Comparison of ENCODE assay signal across 8 cellular contexts in genomic region chr4:154332681-154333421, GRCh38.
DNase-seq lines count a peak whose midpoint lies in the region; ATAC-seq, FAIRE-seq and TF ChIP-seq lines count a peak whose summit lies in the region.

No MANE protein-coding gene starts in this region.

- no peaks in the 10 kb centered on the region for H3K9me3 Mint-ChIP-seq in activated T-cell treated with anti-CD3 and anti-CD28 coated beads, Interleukin-2, amount 50 U/mL, for 24 hours
- no peaks in the 10 kb centered on the region for H3K9me3 Mint-ChIP-seq in chondrocyte (ENCODE audit: low read depth)

- H3K36me3 Mint-ChIP-seq in activated T-cell treated with anti-CD3 and anti-CD28 coated beads, Interleukin-2, amount 50 U/mL, for 24 hours (ENCODE audit: low read depth): no peaks in the 10 kb centered on the region
- no peaks in the 10 kb centered on the region for H3K36me3 Mint-ChIP-seq in chondrocyte (ENCODE audit: low read depth)

- H3K4me1 Mint-ChIP-seq in activated T-cell treated with anti-CD3 and anti-CD28 coated beads, Interleukin-2, amount 50 U/mL, for 24 hours (ENCODE audit: low read depth): peaks cover 14% of the 10 kb centered on the region
- no peaks in the 10 kb centered on the region for H3K4me1 Mint-ChIP-seq in chondrocyte (ENCODE audit: low read depth)

- TF ChIP-seq CTCF in D721Med (IDR thresholded peaks at IDR 0.05; ENCODE audit: insufficient read depth, missing control alignments) (no peak), chondrocyte (IDR thresholded peaks at IDR 0.05) (no peak)

- peaks cover 41% of the 10 kb centered on the region for H3K27me3 Mint-ChIP-seq in activated T-cell treated with anti-CD3 and anti-CD28 coated beads, Interleukin-2, amount 50 U/mL, for 24 hours
- peaks cover 23% of the 10 kb centered on the region for H3K27me3 Mint-ChIP-seq in chondrocyte (ENCODE audit: low read depth)

- DNase-seq in D721Med (ENCODE audit: insufficient read length, low spot score): peak; percentile 10
- peak; percentile 26 for DNase-seq in NCI-H1105 treated with DMSO at 0.1 percent for 48 hours (lab: John Stamatoyannopoulos, UW)
- DNase-seq in activated T-cell treated with anti-CD3 and anti-CD28 coated beads, Interleukin-2, amount 50 U/mL, for 24 hours: peak; percentile 73
- peak; percentile 37 for DNase-seq in germinal center (ENCODE audit: low spot score)
- DNase-seq in retina: peak; percentile 89
- no peak for DNase-seq in chondrocyte (ENCODE audit: low spot score)
- DNase-seq in NCI-H2171 treated with DMSO at 0.1 percent for 48 hours (lab: John Stamatoyannopoulos, UW): no peak

- FAIRE-seq in D721Med (lab: Jason Lieb, UNC): no peak

- peak; percentile 85 for ATAC-seq in GM21717 (IDR thresholded peaks at IDR 0.05; ENCODE audit: unreplicated experiment)

- H3K27ac Mint-ChIP-seq in activated T-cell treated with anti-CD3 and anti-CD28 coated beads, Interleukin-2, amount 50 U/mL, for 24 hours: no peak overlapping the region
- no peak overlapping the region for H3K27ac Mint-ChIP-seq in chondrocyte (ENCODE audit: unreplicated experiment)

- peak overlapping the region; percentile 72 for H3K4me3 Mint-ChIP-seq in activated T-cell treated with anti-CD3 and anti-CD28 coated beads, Interleukin-2, amount 50 U/mL, for 24 hours
- no peak overlapping the region for H3K4me3 Mint-ChIP-seq in chondrocyte (ENCODE audit: unreplicated experiment)

Comparison
In these comparisons a context has a peak if more than half of its experiments do, and no peak if none do; other contexts are left out.
1. DNase-seq: peak in D721Med (single experiment), NCI-H1105 treated with DMSO at 0.1 percent for 48 hours (single experiment), activated T-cell treated with anti-CD3 and anti-CD28 coated beads, Interleukin-2, amount 50 U/mL, for 24 hours (single experiment), germinal center (single experiment) and retina (single experiment); none in chondrocyte (single experiment) and NCI-H2171 treated with DMSO at 0.1 percent for 48 hours (single experiment).